In the genomic region with DNA sequence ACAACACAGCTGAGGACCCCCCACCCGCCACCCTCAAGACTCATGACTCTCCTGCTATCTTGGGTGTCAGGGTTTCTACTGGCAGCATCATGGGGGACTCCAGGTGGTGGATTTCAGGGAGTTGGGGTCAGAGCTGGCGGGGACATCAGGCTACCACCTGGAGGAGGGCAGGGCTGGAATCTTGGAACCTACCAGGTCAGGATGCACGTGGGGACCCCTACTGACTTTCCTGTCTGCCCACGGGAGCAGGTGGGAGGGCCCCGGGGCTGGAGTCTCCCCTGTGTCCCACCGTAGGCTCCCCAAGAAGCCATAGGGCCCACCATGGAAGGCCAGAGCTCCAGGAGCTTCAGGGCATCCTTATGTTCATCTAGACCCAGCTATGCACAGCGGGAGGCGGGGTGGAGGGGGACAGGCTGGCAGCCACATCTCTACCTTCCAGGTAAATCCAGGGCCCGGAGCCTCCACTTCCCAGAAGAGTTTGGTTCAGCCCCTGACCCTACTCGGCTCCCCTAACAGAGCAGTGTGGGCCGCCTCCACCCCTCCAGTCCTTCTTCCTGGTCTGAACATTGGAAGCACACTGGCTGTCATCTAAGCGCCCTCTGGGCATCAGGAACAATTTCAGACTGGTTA, we compare ENCODE assay signal across 22 cellular contexts. TPM values are rescaled to one million over a fixed set of nuclear protein-coding genes. Genes with fewer than 3 reads are reported as not detected.
DNase-seq lines count a peak whose midpoint lies in the region; ATAC-seq and TF ChIP-seq lines count a peak whose summit lies in the region.
"Had no signal": no experiment of that assay in that cellular context is flagged by ENCODE, and none has a peak within 500 bp of the region (broad histone marks: within the 10 kb centered on the region; RNA-seq: fewer than 3 reads in every experiment).

No MANE protein-coding gene starts in this region.

- TF ChIP-seq CTCF in GM10248 (IDR thresholded peaks at IDR 0.05; ENCODE audit: control extremely low read depth, extremely low read depth, low read depth, missing control alignments) (no peak), OCI-LY7 (conservative IDR thresholded peaks at IDR 0.05; ENCODE audit: low read length) (no peak), hepatocyte (IDR thresholded peaks at IDR 0.05; ENCODE audit: poor library complexity) (no peak), breast epithelium (IDR thresholded peaks at IDR 0.05) (no peak)

- H2AFZ ChIP-seq in OCI-LY7 (ENCODE audit: low read length) = peak overlapping the region; percentile 72; the same call in 1 of the 2 replicates
- no peak overlapping the region for H2AFZ ChIP-seq in hepatocyte

- TF ChIP-seq POLR2A in breast epithelium (IDR thresholded peaks at IDR 0.05) = no peak

- POLR2A ChIA-PET in GM10248 (lab: Yijun Ruan, JAX) (interaction anchor here (0.7 to 1.2 kb wide), 2 partner anchors 10 to 39 kb away, joined by 3 to 5 read pairs; partner anchors contain the start of genes SLC37A2 and TMEM218), OCI-LY7 (lab: Charles Lee) (interaction anchor here (0.8 to 1.3 kb wide), 6 partner anchors 9 to 112 kb away, joined by 3 to 4 read pairs (median 4); partner anchors contain the start of gene TMEM218)

- no peak for ATAC-seq in GM21576 (IDR thresholded peaks at IDR 0.05; ENCODE audit: unreplicated experiment)
- ATAC-seq in GM18498 (IDR thresholded peaks at IDR 0.05; ENCODE audit: unreplicated experiment) = no peak
- ATAC-seq: activated T-helper 17 cell treated with anti-CD3 and anti-CD28 coated beads, Interleukin-2, amount 50 U/mL, for 72 hours; CD8-positive, alpha-beta T cell; left colon had no signal

- H3K9me3 ChIP-seq in OCI-LY7 (ENCODE audit: low read length) = no peaks in the 10 kb centered on the region
- H3K9me3 ChIP-seq in hepatocyte (ENCODE audit: low read depth) = no peaks in the 10 kb centered on the region
- no peaks in the 10 kb centered on the region for H3K9me3 ChIP-seq in breast epithelium
- H3K9me3 ChIP-seq: heart right ventricle had no signal

- CTCF ChIA-PET in GM10248 (lab: Yijun Ruan, JAX) (interaction anchor here (1.3 to 2.0 kb wide), 9 partner anchors 10 to 197 kb away, joined by 3 to 9 read pairs (median 6); partner anchors contain the start of genes SLC37A2 and TMEM218), OCI-LY7 (lab: Charles Lee; ENCODE audit: unreplicated experiment) (interaction anchor here (0.8 to 1.4 kb wide), 4 partner anchors 14 to 119 kb away, joined by 3 to 7 read pairs (median 4); no protein-coding TSS in a partner anchor)

- BruUV-seq in OCI-LY7 (replicated peaks; lab: Mats Ljungman, UMichigan) = no TSS peak

- 96% methylated on average over 12 of the region's 12 CpGs for WGBS in hepatocyte (ENCODE audit: low lambda C conversion rate, missing lambda C conversion rate)

- H3K79me2 ChIP-seq in OCI-LY7 (ENCODE audit: insufficient read depth, low read depth, low read length) (no peaks in the 10 kb centered on the region), hepatocyte (no peaks in the 10 kb centered on the region)

- H3K4me2 ChIP-seq in OCI-LY7 (ENCODE audit: low read length) (peak overlapping the region; percentile 77), hepatocyte (no peak overlapping the region)

- no peaks in the 10 kb centered on the region for H4K20me1 ChIP-seq in OCI-LY7 (ENCODE audit: insufficient read depth, low read length)
- no peaks in the 10 kb centered on the region for H4K20me1 ChIP-seq in hepatocyte (ENCODE audit: insufficient read depth, poor library complexity, severe bottlenecking)

- no peaks in the 10 kb centered on the region for H3K36me3 ChIP-seq in OCI-LY7 (ENCODE audit: insufficient read depth, low read length)
- H3K36me3 ChIP-seq in hepatocyte (replicated peaks; ENCODE audit: insufficient read depth, low read depth) = no peaks in the 10 kb centered on the region
- no peaks in the 10 kb centered on the region for H3K36me3 ChIP-seq in breast epithelium
- H3K36me3 ChIP-seq: heart right ventricle had no signal

- peaks cover 45% of the 10 kb centered on the region for H3K4me1 ChIP-seq in OCI-LY7 (ENCODE audit: insufficient read depth, low read length, poor library complexity, severe bottlenecking)
- peaks cover 21% of the 10 kb centered on the region for H3K4me1 ChIP-seq in hepatocyte (ENCODE audit: insufficient read depth)
- H3K4me1 ChIP-seq in breast epithelium = no peaks in the 10 kb centered on the region

- H3K4me3 ChIP-seq in OCI-LY7 (ENCODE audit: low read depth, low read length, poor library complexity, severe bottlenecking) = peak overlapping the region; percentile 31
- no peak overlapping the region for H3K4me3 ChIP-seq in hepatocyte
- H3K4me3 ChIP-seq in breast epithelium = no peak overlapping the region
- H3K4me3 ChIP-seq: heart right ventricle had no signal

- DNase-seq in GM10248 (ENCODE audit: extremely low spot score) (peak; percentile 29), OCI-LY7 (ENCODE audit: low spot score) (no peak), hepatocyte (ENCODE audit: low spot score) (no peak), substantia nigra (lab: John Stamatoyannopoulos, UW) (no peak), breast epithelium (ENCODE audit: low spot score in 2 of 2) (no peak), SK-N-DZ (ENCODE audit: low spot score) (no peak)
- DNase-seq: activated CD4-positive, alpha-beta T cell treated with anti-CD3 and anti-CD28 coated beads, Interleukin-2, amount 10 ng/mL, durations not matched to agents 7 days and 5 days; CD8-positive, alpha-beta T cell; DMS153; erythroblast; GOT3; heart right ventricle; KG1; NCI-H1436 treated with DMSO at 0.1 percent for 48 hours; NCI-H524; retina had no signal

- H3K9me2 ChIP-seq in OCI-LY7 (ENCODE audit: insufficient read depth, low read length) (no peaks in the 10 kb centered on the region), hepatocyte (replicated peaks; ENCODE audit: insufficient read depth) (no peaks in the 10 kb centered on the region)

- peak overlapping the region; percentile 64 for H3K27ac ChIP-seq in OCI-LY7 (ENCODE audit: low read depth, low read length, poor library complexity, severe bottlenecking)
- H3K27ac ChIP-seq in hepatocyte = peak overlapping the region; percentile 80
- peak overlapping the region; percentile 2 for H3K27ac ChIP-seq in substantia nigra (ENCODE audit: low read depth, low read length, poor library complexity, severe bottlenecking)
- H3K27ac ChIP-seq in breast epithelium = no peak overlapping the region
- H3K27ac ChIP-seq: VCaP had no signal

- H3K27me3 ChIP-seq in hepatocyte (no peaks in the 10 kb centered on the region), breast epithelium (no peaks in the 10 kb centered on the region)

- intact Hi-C loops in OCI-LY7 (cut with micrococcal nuclease; ENCODE audit: unreplicated experiment) (loop anchor here (2.0 to 5.0 kb wide), 2 partner anchors 39 to 118 kb away; partner anchors contain the start of genes CCDC15 and TMEM218), breast epithelium (cut with DNase I; ENCODE audit: low total_unique reads) (no loop called here)

RNA-seq across cellular contexts. Expression of gene SLC37A2, which starts 10.0 kb away (rescaled TPM):
- 0.57 and 0.82 TPM in 2 replicates for total RNA-seq in OCI-LY7 (2014; rRNA removed; shearing (Covaris generic))
- total RNA-seq in OCI-LY7 (2022) (0.72 and 0.93 TPM in 2 replicates), hepatocyte (2.1 and 2.8 TPM in 2 replicates), breast epithelium (10 to 100 TPM in 2 of 3 donors, 1 to 10 TPM in 1; 3.9 to 38.9 (median 13.6) TPM)
- 0.22 and 3.9 TPM in 2 replicates for polyA plus RNA-seq in hepatocyte
- 0.15 and 0.29 TPM in 2 replicates for polyA plus RNA-seq in SK-N-DZ (2014; cell fraction: cytosol; rRNA removed)
- polyA plus RNA-seq in SK-N-DZ (2014; cell fraction: nucleus; rRNA removed) = 1.1 TPM in 2 replicates
- total RNA-seq: G401 had no signal

RNA-seq across cellular contexts. Expression of gene TMEM218, which starts 38.4 kb away (rescaled TPM):
- 19.6 and 28.1 TPM in 2 replicates for total RNA-seq in OCI-LY7 (2014; rRNA removed; shearing (Covaris generic))
- total RNA-seq in OCI-LY7 (2022) = 24.4 and 25.4 TPM in 2 replicates
- 20.6 and 21.1 TPM in 2 replicates for total RNA-seq in hepatocyte
- 20.7 and 24.6 TPM in 2 replicates for polyA plus RNA-seq in hepatocyte
- total RNA-seq in breast epithelium = 10 to 100 TPM; 20.6 to 26.2 (median 22.4) TPM
- 30.2 and 35.7 TPM in 2 replicates for polyA plus RNA-seq in SK-N-DZ (2014; cell fraction: cytosol; rRNA removed)
- polyA plus RNA-seq in SK-N-DZ (2014; cell fraction: nucleus; rRNA removed) = 32.0 and 43.3 TPM in 2 replicates

Comparison
In these comparisons a context has a peak if more than half of its experiments do, and no peak if none do; other contexts are left out.
1. H3K27ac ChIP-seq: peak in OCI-LY7 (single experiment), hepatocyte (single experiment) and substantia nigra (single experiment); none in breast epithelium (0 of 2).